Comparison of ENCODE assay signal across 8 cellular contexts in the genomic region with DNA sequence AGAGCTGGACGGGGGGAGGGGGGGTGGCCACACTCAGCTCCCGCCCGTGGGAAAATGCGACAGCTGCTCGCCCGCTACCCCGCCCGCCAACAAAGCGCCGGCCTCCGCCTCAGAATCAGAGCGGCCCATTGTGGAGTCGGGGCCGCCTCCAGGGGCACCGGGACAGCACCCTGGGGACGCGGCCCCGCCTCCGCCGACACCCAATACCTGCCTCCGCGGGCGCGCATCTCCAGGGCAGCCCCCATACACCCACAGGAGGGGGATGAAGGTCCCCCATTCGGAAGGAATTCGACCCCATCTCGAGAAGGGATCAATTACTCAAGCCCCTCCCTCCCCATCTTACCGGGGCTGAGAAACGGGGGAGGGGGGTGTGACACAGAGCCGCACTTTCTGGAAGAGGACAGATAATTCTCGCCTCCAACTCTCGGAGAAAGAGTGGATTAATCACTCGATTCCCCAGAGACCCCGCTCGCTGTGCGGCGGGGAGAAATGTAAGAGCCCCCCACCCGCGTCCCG. TPM values are rescaled to one million over a fixed set of nuclear protein-coding genes. Genes with fewer than 3 reads are reported as not detected.
DNase-seq lines count a peak whose midpoint lies in the region; ATAC-seq, FAIRE-seq and TF ChIP-seq lines count a peak whose summit lies in the region.

No MANE protein-coding gene starts in this region.

- DNase-seq in GM12892 (ENCODE audit: insufficient read length) (peak; percentile 72), SJSA1 (ENCODE audit: low read depth in 1 of 2, low spot score in 2 of 2) (no peak), hepatocyte (ENCODE audit: low spot score) (peak; percentile 63), NCI-H774 (lab: John Stamatoyannopoulos, UW) (no peak), HCEC 1CT (no peak)

- peaks cover 16% of the 10 kb centered on the region for H4K20me1 ChIP-seq in hepatocyte (ENCODE audit: insufficient read depth, poor library complexity, severe bottlenecking)

- no peaks in the 10 kb centered on the region for H3K9me2 ChIP-seq in hepatocyte (replicated peaks; ENCODE audit: insufficient read depth)

- H3K27me3 ChIP-seq in SJSA1 (replicated peaks), result no peaks in the 10 kb centered on the region
- peaks cover 7% of the 10 kb centered on the region for H3K27me3 ChIP-seq in hepatocyte
- no peaks in the 10 kb centered on the region for H3K27me3 ChIP-seq in rectal smooth muscle tissue (ENCODE audit: control insufficient read depth, insufficient read depth, low read length)

- peak overlapping the region; percentile 60 for H2AFZ ChIP-seq in hepatocyte

- H3K4me2 ChIP-seq in hepatocyte, result peak overlapping the region; percentile 98

- H3K36me3 ChIP-seq in SJSA1, result peaks cover 4% of the 10 kb centered on the region; the same call in 1 of the 2 replicates
- no peaks in the 10 kb centered on the region for H3K36me3 ChIP-seq in hepatocyte (replicated peaks; ENCODE audit: insufficient read depth, low read depth)
- no peaks in the 10 kb centered on the region for H3K36me3 ChIP-seq in rectal smooth muscle tissue (ENCODE audit: control insufficient read depth, insufficient read depth, low read length)

- H3K4me3 ChIP-seq in SJSA1, result peak overlapping the region; percentile 71
- peak overlapping the region; percentile 77 for H3K4me3 ChIP-seq in hepatocyte
- peak overlapping the region; percentile 86 for H3K4me3 ChIP-seq in rectal smooth muscle tissue (ENCODE audit: low read length)

- TF ChIP-seq CTCF in hepatocyte (IDR thresholded peaks at IDR 0.05; ENCODE audit: poor library complexity), result no peak

- no peaks in the 10 kb centered on the region for H3K9me3 ChIP-seq in SJSA1 (replicated peaks)
- no peaks in the 10 kb centered on the region for H3K9me3 ChIP-seq in hepatocyte (ENCODE audit: low read depth)

- ATAC-seq in GM18505 (IDR thresholded peaks at IDR 0.05; ENCODE audit: unreplicated experiment), result no peak

- WGBS in hepatocyte (ENCODE audit: low lambda C conversion rate, missing lambda C conversion rate), result 4% methylated on average over 28 of the region's 40 CpGs

- TF ChIP-seq POLR2A in GM12892 (IDR thresholded peaks at IDR 0.05; ENCODE audit: low read depth, low read length) (no peak), GM18505 (IDR thresholded peaks at IDR 0.05; ENCODE audit: borderline replicate concordance, extremely low read depth, insufficient read depth, insufficient read length) (no peak)

- H3K9ac ChIP-seq in rectal smooth muscle tissue (ENCODE audit: low read length), result peak overlapping the region; percentile 73

- FAIRE-seq in GM12892 (lab: Jason Lieb, UNC), result peak; percentile 79

- peaks cover 29% of the 10 kb centered on the region for H3K4me1 ChIP-seq in SJSA1 (replicated peaks)
- peaks cover 22% of the 10 kb centered on the region for H3K4me1 ChIP-seq in hepatocyte (ENCODE audit: insufficient read depth)
- peaks cover 44% of the 10 kb centered on the region for H3K4me1 ChIP-seq in rectal smooth muscle tissue (ENCODE audit: control insufficient read depth, insufficient read depth, low read length)

- H3K79me2 ChIP-seq in hepatocyte, result peaks cover 31% of the 10 kb centered on the region

- H3K27ac ChIP-seq in SJSA1, result no peak overlapping the region
- H3K27ac ChIP-seq in angular gyrus (ENCODE audit: low read depth, low read length), result peak overlapping the region; percentile 82
- peak overlapping the region; percentile 81 for H3K27ac ChIP-seq in hepatocyte
- H3K27ac ChIP-seq in rectal smooth muscle tissue (ENCODE audit: low read depth, low read length), result peak overlapping the region; percentile 87

RNA-seq across cellular contexts. Expression of a gene that starts 1.2 kb away (rescaled TPM):
- polyA plus RNA-seq in GM12892 (2012; ENCODE audit: missing spikeins), result 2.1 TPM
- 6.0 and 8.0 TPM in 2 replicates for total RNA-seq in SJSA1 (2014; rRNA removed; shearing (Covaris generic))
- total RNA-seq in hepatocyte, result 4.3 and 6.5 TPM in 2 replicates
- 5.3 and 8.3 TPM in 2 replicates for polyA plus RNA-seq in hepatocyte

Comparison
In these comparisons a context has a peak if more than half of its experiments do, and no peak if none do; other contexts are left out.
1. DNase-seq: peak in GM12892 (single experiment) and hepatocyte (single experiment); none in SJSA1 (0 of 2), NCI-H774 (single experiment) and HCEC 1CT (single experiment).
2. Peak in every context shown above with its lines, with median percentiles within 50 percentile points of each other: H3K4me3 ChIP-seq.